In the genomic region with DNA sequence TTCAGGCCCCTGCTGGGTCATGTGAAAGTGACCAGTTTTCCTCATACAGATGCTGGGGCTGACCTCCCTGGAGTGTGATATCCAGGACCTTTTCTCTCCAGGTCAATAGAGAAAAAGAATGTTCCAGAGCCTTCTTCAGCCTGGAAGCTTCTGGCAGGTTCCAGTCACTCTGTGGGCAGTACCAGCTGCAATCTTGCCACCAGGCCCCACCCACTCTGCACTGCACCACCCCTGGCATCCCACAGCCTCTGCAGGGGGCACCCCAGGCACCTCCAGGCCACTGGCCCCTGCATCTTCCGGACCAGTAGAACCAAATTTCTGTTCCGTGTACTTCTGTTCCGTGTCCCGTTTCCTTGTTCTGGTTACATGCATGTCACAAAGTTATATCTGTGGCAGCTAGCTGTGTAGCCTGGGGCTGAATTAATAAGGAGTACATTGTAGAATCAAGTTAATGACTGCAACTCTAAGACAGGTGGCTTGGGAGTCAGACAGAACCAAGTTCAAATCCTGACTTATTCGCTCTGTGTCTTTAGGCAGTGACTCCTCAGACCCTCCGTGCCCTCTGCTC, we compare ENCODE assay signal across 8 cellular contexts.
DNase-seq lines count a peak whose midpoint lies in the region; ATAC-seq and TF ChIP-seq lines count a peak whose summit lies in the region.

No MANE protein-coding gene starts in this region.

- WGBS in ovary, 3 donors = 80 to 87% (median 82%) methylated on average over 6 of the region's 6 CpGs

- H3K36me3 ChIP-seq in HCT116 (ENCODE audit: control insufficient read depth in 1 of 2, insufficient read depth in 2 of 2, low read length in 2 of 2) (no peaks in the 10 kb centered on the region), lower lobe of right lung (no peaks in the 10 kb centered on the region), ovary (no peaks in the 10 kb centered on the region)

- DNase-seq in A172 (ENCODE audit: low spot score) (peak; percentile 17), HCT116 (ENCODE audit: low read depth, low spot score) (no peak), lower lobe of right lung (no peak), ovary (no peak), DMS 273 treated with DMSO at 0.1 percent for 48 hours (lab: John Stamatoyannopoulos, UW) (no peak), cerebellar cortex (ENCODE audit: low spot score) (no peak)
- DNase-seq in activated naive CD4-positive, alpha-beta T cell treated with anti-CD3 and anti-CD28 coated beads for 36 hours = no peak

- peak overlapping the region; percentile 81 for H3K4me2 ChIP-seq in HCT116 (ENCODE audit: low read length)

- TF ChIP-seq CTCF in HCT116 (IDR thresholded peaks at IDR 0.05 in 2 of 3, conservative IDR thresholded peaks at IDR 0.05 in 1 of 3; ENCODE audit: borderline replicate concordance in 1 of 3, insufficient read depth in 1 of 3, low read depth in 2 of 3, low read length in 2 of 3) (no peak), lower lobe of right lung (IDR thresholded peaks at IDR 0.05) (no peak), ovary (IDR thresholded peaks at IDR 0.05) (no peak)

- H3K4me3 ChIP-seq in HCT116 (replicated peaks in 1 of 2; ENCODE audit: low read depth in 1 of 2, low read length in 2 of 2) (peak overlapping the region in 1 of 2 experiments; percentile 68; a peak in 2 of 4 replicates), lower lobe of right lung (peak overlapping the region; percentile 73), ovary (no peak overlapping the region)

- POLR2A ChIA-PET in HCT116 (lab: Charles Lee) = interaction anchor here (1.4 kb wide), 1 partner anchor 15 kb away, joined by 3 read pairs; no protein-coding TSS in a partner anchor

- H3K9me3 Mint-ChIP-seq in activated naive CD4-positive, alpha-beta T cell treated with anti-CD3 and anti-CD28 coated beads for 36 hours = no peaks in the 10 kb centered on the region

- H3K9me2 ChIP-seq in HCT116 (ENCODE audit: insufficient read depth) = no peaks in the 10 kb centered on the region

- no peaks in the 10 kb centered on the region for H3K79me2 ChIP-seq in HCT116 (ENCODE audit: insufficient read depth, low read length)

- ATAC-seq in HCT116 (no peak), lower lobe of right lung (no peak), HG03565 (IDR thresholded peaks at IDR 0.05; ENCODE audit: unreplicated experiment) (no peak)

- H4K20me1 ChIP-seq in HCT116 (ENCODE audit: insufficient read depth) = no peaks in the 10 kb centered on the region

- peaks cover 35% of the 10 kb centered on the region for H3K4me1 Mint-ChIP-seq in activated naive CD4-positive, alpha-beta T cell treated with anti-CD3 and anti-CD28 coated beads for 36 hours (ENCODE audit: low read depth)

- RAD21 ChIA-PET in HCT116 (lab: Charles Lee; ENCODE audit: low non-redundant PET in 1 of 2, low total read pairs in 2 of 2, uncharacterized antibody in 2 of 2, unreplicated experiment in 2 of 2) = no interaction called here

- H3K9ac ChIP-seq in HCT116 (ENCODE audit: low read length) = peak overlapping the region; percentile 73

- no peak for TF ChIP-seq EP300 in ovary (IDR thresholded peaks at IDR 0.05)

- H3K27me3 ChIP-seq in HCT116 (ENCODE audit: insufficient read depth, low read length) (no peaks in the 10 kb centered on the region), lower lobe of right lung (ENCODE audit: low read depth) (peaks cover 21% of the 10 kb centered on the region), ovary (peaks cover 4% of the 10 kb centered on the region)

- no peaks in the 10 kb centered on the region for H3K27me3 Mint-ChIP-seq in activated naive CD4-positive, alpha-beta T cell treated with anti-CD3 and anti-CD28 coated beads for 36 hours (ENCODE audit: low read depth)

- CTCF ChIA-PET in HCT116 (lab: Charles Lee) = interaction anchor here (3.8 kb wide), 1 partner anchor 15 kb away, joined by 31 read pairs; no protein-coding TSS in a partner anchor
- CTCF ChIA-PET in activated naive CD4-positive, alpha-beta T cell treated with anti-CD3 and anti-CD28 coated beads for 36 hours (lab: Charles Lee) = interaction anchor here (1.2 to 3.7 kb wide), 2 partner anchors 15 to 19 kb away, joined by 4 to 27 read pairs; no protein-coding TSS in a partner anchor

- intact Hi-C loops in HCT116 (cut with micrococcal nuclease) (loop anchor here (5.0 kb wide), 1 partner anchor 51 kb away; no protein-coding TSS in a partner anchor), lower lobe of right lung (cut with DNase I) (no loop called here), ovary (cut with DNase I) (no loop called here)
- intact Hi-C loops in activated naive CD4-positive, alpha-beta T cell treated with anti-CD3 and anti-CD28 coated beads for 36 hours (cut with micrococcal nuclease) = loop anchor here (1.0 to 5.0 kb wide), 4 partner anchors 15 to 666 kb away; no protein-coding TSS in a partner anchor

- H2AFZ ChIP-seq in HCT116 (ENCODE audit: low read depth, low read length, poor library complexity, severe bottlenecking) = peak overlapping the region; percentile 50

- no TSS peak for BruUV-seq in HCT116 (replicated peaks; lab: Mats Ljungman, UMichigan)

- H3K9me3 ChIP-seq in HCT116 (ENCODE audit: control insufficient read depth in 1 of 2, insufficient read depth in 1 of 2, low read depth in 1 of 2, low read length in 2 of 2) = no peaks in the 10 kb centered on the region
- H3K9me3 ChIP-seq in lower lobe of right lung = no peaks in the 10 kb centered on the region
- H3K9me3 ChIP-seq in ovary = no peaks in the 10 kb centered on the region

- H3K4me1 ChIP-seq in HCT116 (ENCODE audit: control insufficient read depth in 1 of 2, insufficient read depth in 2 of 2, low read length in 2 of 2) (peaks cover 19 to 35% of the 10 kb centered on the region in 2 experiments), lower lobe of right lung (peaks cover 38% of the 10 kb centered on the region), ovary (ENCODE audit: insufficient read depth) (peaks cover 2% of the 10 kb centered on the region)

- H3K36me3 Mint-ChIP-seq in activated naive CD4-positive, alpha-beta T cell treated with anti-CD3 and anti-CD28 coated beads for 36 hours (ENCODE audit: low read depth) = no peaks in the 10 kb centered on the region

- H3K4me3 Mint-ChIP-seq in activated naive CD4-positive, alpha-beta T cell treated with anti-CD3 and anti-CD28 coated beads for 36 hours = peak overlapping the region; percentile 70

- peak overlapping the region; percentile 66 for H3K27ac ChIP-seq in HCT116 (ENCODE audit: low read depth, low read length)
- H3K27ac ChIP-seq in lower lobe of right lung = peak overlapping the region; percentile 90
- no peak overlapping the region for H3K27ac ChIP-seq in ovary

- no peak for TF ChIP-seq RAD21 in HCT116 (IDR thresholded peaks at IDR 0.05; ENCODE audit: low read depth)

- peak overlapping the region; percentile 82 for H3K27ac Mint-ChIP-seq in activated naive CD4-positive, alpha-beta T cell treated with anti-CD3 and anti-CD28 coated beads for 36 hours

- TF ChIP-seq POLR2A in HCT116 (IDR thresholded peaks at IDR 0.05; ENCODE audit: borderline replicate concordance, extremely low read depth, insufficient read depth, insufficient read length) = no peak
- no peak for TF ChIP-seq POLR2A in ovary (IDR thresholded peaks at IDR 0.05)

TF ChIP-seq in HCT116, 20 proteins besides CTCF, POLR2A, EP300 and RAD21:
- TF ChIP-seq EZH2 (IDR thresholded peaks at IDR 0.05) (no peak), ZFX (IDR thresholded peaks at IDR 0.05) (no peak), SIN3A (IDR thresholded peaks at IDR 0.05; ENCODE audit: low read depth) (no peak), CEBPB (IDR thresholded peaks at IDR 0.05; ENCODE audit: low read depth) (no peak), ELF1 (IDR thresholded peaks at IDR 0.05; ENCODE audit: borderline replicate concordance, low read depth) (no peak)

Comparison
In these comparisons a context has a peak if more than half of its experiments do, and no peak if none do; other contexts are left out.
1. H3K27ac ChIP-seq: peak in HCT116 (single experiment) and lower lobe of right lung (single experiment); none in ovary (0 of 2).
2. intact Hi-C loops: an anchor here in HCT116 (5.0 kb wide) and activated naive CD4-positive, alpha-beta T cell treated with anti-CD3 and anti-CD28 coated beads for 36 hours (1.0 to 5.0 kb wide); none called in lower lobe of right lung and ovary.